18 cellular contexts compared by ENCODE assay signal in genomic region chr2:439540-440465, GRCh38.
A peak's percentile ranks its signal among the peaks of the same experiment; 100 is the strongest.
DNase-seq lines count a peak whose midpoint lies in the region; ATAC-seq and TF ChIP-seq lines count a peak whose summit lies in the region.
"Had no signal": no experiment of that assay in that cellular context is flagged by ENCODE, and none has a peak within 500 bp of the region (broad histone marks: within the 10 kb centered on the region; RNA-seq: fewer than 3 reads in every experiment).

No MANE protein-coding gene starts in this region.

- no peaks in the 10 kb centered on the region for H3K36me3 Mint-ChIP-seq in CD4-positive, alpha-beta T cell (ENCODE audit: low read depth)
- H3K36me3 Mint-ChIP-seq in activated T-cell treated with anti-CD3 and anti-CD28 coated beads, Interleukin-2, amount 50 U/mL, for 72 hours (ENCODE audit: insufficient read depth in 2 of 2), result no peaks in the 10 kb centered on the region

- H3K9me3 Mint-ChIP-seq in CD4-positive, alpha-beta T cell, result no peaks in the 10 kb centered on the region
- H3K9me3 Mint-ChIP-seq in activated T-cell treated with anti-CD3 and anti-CD28 coated beads, Interleukin-2, amount 50 U/mL, for 72 hours, result no peaks in the 10 kb centered on the region

- POLR2A ChIA-PET in CD4-positive, alpha-beta T cell (lab: Charles Lee), result no interaction called here

- TF ChIP-seq CTCF in CD4-positive, alpha-beta T cell (IDR thresholded peaks at IDR 0.05), result no peak

- DNase-seq in CD4-positive, alpha-beta T cell, result no peak
- DNase-seq in anterior cingulate cortex (lab: John Stamatoyannopoulos, UW), result peak in 37 of 58 donors; percentile 9 to 84 (median 39)
- DNase-seq in medulla oblongata (ENCODE audit: extremely low spot score), result peak; percentile 9
- peak; percentile 47 for DNase-seq in superior temporal gyrus (ENCODE audit: extremely low spot score)
- no peak for DNase-seq in HK-2 (ENCODE audit: unreplicated experiment)
- DNase-seq in KBM-7, result no peak
- DNase-seq in MV-4-11 (lab: John Stamatoyannopoulos, UW), result no peak
- no peak for DNase-seq in activated T-cell treated with anti-CD3 and anti-CD28 coated beads, Interleukin-2, amount 50 U/mL, for 72 hours
- DNase-seq: activated CD4-positive, alpha-beta T cell treated with anti-CD3 and anti-CD28 coated beads for 1 hour; COR-L47; foreskin melanocyte; KG1; NCI-H2081 treated with DMSO at 0.1 percent for 48 hours; stimulated activated CD4-positive, alpha-beta T cell treated with anti-CD3 and anti-CD28 coated beads, Interleukin-4, amount 100 ng/mL, for 1 hour had no signal

- no peaks in the 10 kb centered on the region for H3K9me3 ChIP-seq in CD4-positive, alpha-beta T cell (ENCODE audit: control insufficient read depth, low read length)

- CTCF ChIA-PET in CD4-positive, alpha-beta T cell (lab: Charles Lee), result no interaction called here

- no peak overlapping the region for H3K27ac ChIP-seq in CD4-positive, alpha-beta T cell (ENCODE audit: low read depth, low read length)
- H3K27ac ChIP-seq: parathyroid adenoma, RWPE1 had no signal

- intact Hi-C loops in CD4-positive, alpha-beta T cell (cut with DNase I, micrococcal nuclease), result loop anchor here (2.0 to 5.0 kb wide), 4 partner anchors 43 to 237 kb away; partner anchors contain the start of genes TMEM18 (in 2 of the 2), ACP1 (in 1 of the 2) and SH3YL1 (in 1 of the 2)

- H3K4me3 Mint-ChIP-seq in CD4-positive, alpha-beta T cell, result no peak overlapping the region
- H3K4me3 Mint-ChIP-seq in activated T-cell treated with anti-CD3 and anti-CD28 coated beads, Interleukin-2, amount 50 U/mL, for 72 hours, result no peak overlapping the region

- H3K4me1 Mint-ChIP-seq in CD4-positive, alpha-beta T cell (ENCODE audit: low read depth), result peaks cover 22% of the 10 kb centered on the region
- peaks cover 23% of the 10 kb centered on the region for H3K4me1 Mint-ChIP-seq in activated T-cell treated with anti-CD3 and anti-CD28 coated beads, Interleukin-2, amount 50 U/mL, for 72 hours (ENCODE audit: low read depth)

- peak overlapping the region; percentile 94 for H3K27ac Mint-ChIP-seq in CD4-positive, alpha-beta T cell
- H3K27ac Mint-ChIP-seq in activated T-cell treated with anti-CD3 and anti-CD28 coated beads, Interleukin-2, amount 50 U/mL, for 72 hours, result no peak overlapping the region

- no peaks in the 10 kb centered on the region for H3K27me3 Mint-ChIP-seq in CD4-positive, alpha-beta T cell
- H3K27me3 Mint-ChIP-seq in activated T-cell treated with anti-CD3 and anti-CD28 coated beads, Interleukin-2, amount 50 U/mL, for 72 hours (ENCODE audit: low read depth), result no peaks in the 10 kb centered on the region

- no peaks in the 10 kb centered on the region for H3K27me3 ChIP-seq in CD4-positive, alpha-beta T cell (ENCODE audit: control insufficient read depth, insufficient read depth, low read length)

- in situ Hi-C loops in KBM-7 (cut with MboI; ENCODE audit: low pct_unique_long_range_greater_than_20kb, low sequenced_read_pairs), result no loop called here

- no peak for ATAC-seq in CD4-positive, alpha-beta T cell (ENCODE audit: poor library complexity)
- ATAC-seq in activated T-cell treated with anti-CD3 and anti-CD28 coated beads, Interleukin-2, amount 50 U/mL, for 72 hours (replicated peaks in 1 of 2), result no peak
- ATAC-seq: left lobe of liver, SK-N-SH treated with all-trans-retinoic acid at 6 μM for 48 hours had no signal

Comparison
In these comparisons a context has a peak if more than half of its experiments do, and no peak if none do; other contexts are left out.
1. DNase-seq: peak in anterior cingulate cortex (37 of 58), medulla oblongata (single experiment) and superior temporal gyrus (single experiment); none in CD4-positive, alpha-beta T cell (0 of 10), HK-2 (single experiment), KBM-7 (single experiment), MV-4-11 (single experiment) and activated T-cell treated with anti-CD3 and anti-CD28 coated beads, Interleukin-2, amount 50 U/mL, for 72 hours (0 of 2).